27 cellular contexts compared by ENCODE assay signal in the genomic region with DNA sequence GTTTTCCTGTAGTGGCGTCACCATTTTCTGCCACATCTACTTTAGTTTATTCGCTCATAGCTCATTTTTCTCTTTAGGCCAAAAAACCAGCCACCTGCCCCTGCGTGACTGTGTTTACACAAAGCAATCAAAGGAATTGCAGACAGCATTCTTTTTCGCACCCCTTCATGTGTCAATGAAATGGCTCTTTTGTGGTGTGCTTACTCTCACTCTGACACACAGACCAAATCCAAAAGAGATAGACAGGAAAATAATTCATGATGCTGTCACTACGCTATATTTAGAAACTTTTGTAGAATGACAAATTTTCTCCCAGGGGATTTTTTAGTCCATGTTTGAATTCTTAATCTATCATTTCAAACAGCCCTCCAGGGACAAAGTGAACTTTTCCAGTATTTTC. TPM values are rescaled to one million over a fixed set of nuclear protein-coding genes. Genes with fewer than 3 reads are reported as not detected.
DNase-seq lines count a peak whose midpoint lies in the region; ATAC-seq, FAIRE-seq and TF ChIP-seq lines count a peak whose summit lies in the region.
"Had no signal": no experiment of that assay in that cellular context is flagged by ENCODE, and none has a peak within 500 bp of the region (broad histone marks: within the 10 kb centered on the region; RNA-seq: fewer than 3 reads in every experiment).

No MANE protein-coding gene starts in this region.

- H3K9ac ChIP-seq in BLaER1 (no peak overlapping the region), astrocyte (ENCODE audit: low read length) (no peak overlapping the region)

- H3K9me3 ChIP-seq in BLaER1 (no peaks in the 10 kb centered on the region), astrocyte (ENCODE audit: insufficient read depth, low read depth, low read length) (peaks cover 3% of the 10 kb centered on the region)
- H3K9me3 ChIP-seq: A549 had no signal

- FAIRE-seq in astrocyte (lab: Jason Lieb, UNC): no peak
- FAIRE-seq: A549, GM19239, HepG2 had no signal

- H3K79me2 ChIP-seq in GM23338 (replicated peaks; ENCODE audit: insufficient read depth): no peaks in the 10 kb centered on the region
- H3K79me2 ChIP-seq in astrocyte (ENCODE audit: insufficient read depth, low read length): no peaks in the 10 kb centered on the region

- peaks cover 4% of the 10 kb centered on the region for H3K27me3 Mint-ChIP-seq in GM23338 (ENCODE audit: insufficient read depth, low read depth, poor library complexity)
- no peaks in the 10 kb centered on the region for H3K27me3 Mint-ChIP-seq in astrocyte (ENCODE audit: low read depth, unreplicated experiment)
- no peaks in the 10 kb centered on the region for H3K27me3 Mint-ChIP-seq in neural crest cell (ENCODE audit: low read depth)
- H3K27me3 Mint-ChIP-seq: CD8-positive, alpha-beta memory T cell; T-cell had no signal

- ATAC-seq in GM23338: no peak
- ATAC-seq: A549, HCT116, HepG2, T-cell had no signal

- H3K27me3 ChIP-seq in BLaER1: no peaks in the 10 kb centered on the region
- no peaks in the 10 kb centered on the region for H3K27me3 ChIP-seq in GM23338 (ENCODE audit: insufficient read depth)
- H3K27me3 ChIP-seq in astrocyte (ENCODE audit: insufficient read depth, low read length): no peaks in the 10 kb centered on the region

- H3K9me3 Mint-ChIP-seq in GM23338: peaks cover 3% of the 10 kb centered on the region; the same call in 1 of the 3 replicates
- no peaks in the 10 kb centered on the region for H3K9me3 Mint-ChIP-seq in astrocyte (ENCODE audit: unreplicated experiment)
- H3K9me3 Mint-ChIP-seq in neural crest cell: no peaks in the 10 kb centered on the region

- no peaks in the 10 kb centered on the region for H3F3A ChIP-seq in GM23338 (replicated peaks; ENCODE audit: low read depth)

- H3K27ac ChIP-seq in BLaER1 (no peak overlapping the region), GM23338 (ENCODE audit: low read depth) (no peak overlapping the region), astrocyte (ENCODE audit: low read depth, low read length) (no peak overlapping the region)
- H3K27ac ChIP-seq: A549, C4-2B had no signal

- H3K4me3 Mint-ChIP-seq in GM23338 (no peak overlapping the region), astrocyte (ENCODE audit: unreplicated experiment) (no peak overlapping the region), neural crest cell (no peak overlapping the region)
- H3K4me3 Mint-ChIP-seq: CD8-positive, alpha-beta memory T cell; T-cell had no signal

- H3K36me3 Mint-ChIP-seq in GM23338 (ENCODE audit: low read depth) (no peaks in the 10 kb centered on the region), astrocyte (ENCODE audit: low read depth, unreplicated experiment) (no peaks in the 10 kb centered on the region), neural crest cell (ENCODE audit: low read depth) (no peaks in the 10 kb centered on the region)
- H3K36me3 Mint-ChIP-seq: CD8-positive, alpha-beta memory T cell; T-cell had no signal

- H3K4me1 Mint-ChIP-seq in GM23338 (peaks cover 2% of the 10 kb centered on the region; the same call in 2 of the 3 replicates), astrocyte (ENCODE audit: low read depth, unreplicated experiment) (peaks cover 12% of the 10 kb centered on the region), neural crest cell (peaks cover 20% of the 10 kb centered on the region)
- H3K4me1 Mint-ChIP-seq: CD8-positive, alpha-beta memory T cell; T-cell had no signal

- H3K4me1 ChIP-seq in BLaER1 (peaks cover 7% of the 10 kb centered on the region), GM23338 (ENCODE audit: insufficient read depth) (peaks cover 3% of the 10 kb centered on the region; the same call in 1 of the 2 replicates), astrocyte (ENCODE audit: insufficient read depth, low read length) (no peaks in the 10 kb centered on the region)
- H3K4me1 ChIP-seq: A549 had no signal

- H3K4me2 ChIP-seq in BLaER1 (0 out of 2 replicates have a peak overlapping the region, but pooled peaks have one; percentile 0), GM23338 (no peak overlapping the region), astrocyte (ENCODE audit: low read length) (no peak overlapping the region)
- H3K4me2 ChIP-seq: A549 had no signal

- TF ChIP-seq CTCF in GM23338 (conservative IDR thresholded peaks at IDR 0.05; ENCODE audit: low read depth in 2 of 2) (no peak), astrocyte (IDR thresholded peaks at IDR 0.05; ENCODE audit: insufficient read depth, low read depth, low read length) (no peak), neural crest cell (conservative IDR thresholded peaks at IDR 0.05) (no peak)

- H3K9me2 ChIP-seq in GM23338 (ENCODE audit: insufficient read depth): no peaks in the 10 kb centered on the region

- no peaks in the 10 kb centered on the region for H4K20me1 ChIP-seq in BLaER1
- H4K20me1 ChIP-seq in GM23338 (replicated peaks; ENCODE audit: insufficient read depth): no peaks in the 10 kb centered on the region
- H4K20me1 ChIP-seq in astrocyte (ENCODE audit: insufficient read depth, low read length): no peaks in the 10 kb centered on the region

- DNase-seq in GM23338 (ENCODE audit: low spot score): peak; percentile 1
- DNase-seq in astrocyte (ENCODE audit: low read depth): no peak
- DNase-seq in neural crest cell (ENCODE audit: low read depth, low spot score): no peak
- DNase-seq in NCI-H187 (lab: John Stamatoyannopoulos, UW): no peak
- no peak for DNase-seq in SIG-M5 treated with dmso at 0.1 percent for 504 hours (lab: John Stamatoyannopoulos, UW; ENCODE audit: unreplicated experiment)
- DNase-seq in NCI-H2029 (lab: John Stamatoyannopoulos, UW): no peak
- DNase-seq: AML-193; CD8-positive, alpha-beta memory T cell; DMS 273 treated with DMSO at 0.1 percent for 48 hours; DND-41; Karpas-422; NCI-H1092; NCI-H1417 treated with DMSO at 0.1 percent for 48 hours; NCI-H1694 treated with DMSO at 0.1 percent for 48 hours; NCI-H2171; NCI-H226; NCI-H510A; NCI-H69; T-cell had no signal

- H3K27ac Mint-ChIP-seq in GM23338 (no peak overlapping the region), astrocyte (ENCODE audit: unreplicated experiment) (peak overlapping the region; percentile 87), neural crest cell (ENCODE audit: unreplicated experiment) (peak overlapping the region; percentile 53)
- H3K27ac Mint-ChIP-seq: CD8-positive, alpha-beta memory T cell; T-cell had no signal

- H3K4me3 ChIP-seq in BLaER1 (no peak overlapping the region), GM23338 (no peak overlapping the region), astrocyte (ENCODE audit: insufficient read depth, low read depth, low read length) (no peak overlapping the region)
- H3K4me3 ChIP-seq: A549 had no signal

- no peak overlapping the region for H2AFZ ChIP-seq in GM23338
- no peak overlapping the region for H2AFZ ChIP-seq in astrocyte (ENCODE audit: low read depth, low read length)

- no peaks in the 10 kb centered on the region for H3K36me3 ChIP-seq in BLaER1
- H3K36me3 ChIP-seq in GM23338 (ENCODE audit: insufficient read depth): no peaks in the 10 kb centered on the region
- H3K36me3 ChIP-seq in astrocyte (ENCODE audit: insufficient read depth, low read length): no peaks in the 10 kb centered on the region

TF ChIP-seq in GM23338, 12 proteins besides CTCF, POLR2A, EP300 and RAD21 (continues in another document):
- no peak for TF ChIP-seq ZNF114 (CRISPR knock-in tag; IDR thresholded peaks at IDR 0.05)
- TF ChIP-seq POLR2AphosphoS5 (IDR thresholded peaks at IDR 0.05; ENCODE audit: low read depth): no peak

RNA-seq across cellular contexts. Expression of gene KHDRBS2, which starts 37.8 kb away (rescaled TPM):
- 6.8 and 11.7 TPM in 2 replicates for total RNA-seq in GM23338 (2014; rRNA removed; shearing (Covaris generic))
- polyA plus RNA-seq in GM23338 (2016; fragmentation: Nextera tagmentation; extraction: Ambion mirVana): 3.2 and 5.4 TPM in 2 replicates
- total RNA-seq in astrocyte: not detected in 2 replicates
- 7.0 and 7.3 TPM in 2 replicates for total RNA-seq in neural crest cell
- total RNA-seq: CD8-positive, alpha-beta memory T cell; H4; HepG2; HT1080 had no signal
- polyA plus RNA-seq: A549; CD8-positive, alpha-beta memory T cell; HepG2 had no signal
